Comparison of ENCODE assay signal across 16 cellular contexts in genomic region chr1:221816899-221817298, GRCh38.
DNase-seq lines count a peak whose midpoint lies in the region; ATAC-seq, FAIRE-seq and TF ChIP-seq lines count a peak whose summit lies in the region.
"Had no signal": no experiment of that assay in that cellular context is flagged by ENCODE, and none has a peak within 500 bp of the region (broad histone marks: within the 10 kb centered on the region; RNA-seq: fewer than 3 reads in every experiment).

No MANE protein-coding gene starts in this region.

- TF ChIP-seq CTCF in HFF-Myc (IDR thresholded peaks at IDR 0.05; ENCODE audit: low read depth, low read length, missing control alignments) (no peak), spleen (IDR thresholded peaks at IDR 0.05 in 8 of 11, conservative IDR thresholded peaks at IDR 0.05 in 3 of 11) (no peak), HepG2 (CRISPR knock-in tag; IDR thresholded peaks at IDR 0.05) (no peak)

- TF ChIP-seq EP300 in HepG2 (IDR thresholded peaks at IDR 0.05; ENCODE audit: low read depth in 2 of 2, low read length in 2 of 2) (no peak), HepG2 (CRISPR knock-in tag; IDR thresholded peaks at IDR 0.05; ENCODE audit: borderline replicate concordance) (no peak)

- TF ChIP-seq POLR2A in spleen (IDR thresholded peaks at IDR 0.05) (no peak), HepG2 (IDR thresholded peaks at IDR 0.05; ENCODE audit: insufficient read depth in 1 of 2, low read depth in 2 of 2, low read length in 2 of 2) (no peak)

- H3K27me3 ChIP-seq in spleen (replicated peaks in 1 of 7) (no peaks in the 10 kb centered on the region), HepG2 (ENCODE audit: control insufficient read depth in 1 of 2, insufficient read depth in 2 of 2, low read length in 2 of 2) (no peaks in the 10 kb centered on the region)
- H3K27me3 ChIP-seq: BLaER1 treated with 17β-estradiol and CSF1 and Interleukin-3, amounts not matched to agents 10 nM and 100 nM; SJCRH30 had no signal

- H3K4me2 ChIP-seq in HepG2 (ENCODE audit: low read depth, low read length), result no peak overlapping the region
- H3K4me2 ChIP-seq: BLaER1 treated with 17β-estradiol and CSF1 and Interleukin-3, amounts not matched to agents 10 nM and 100 nM had no signal

- H3K9me3 ChIP-seq in spleen, result peaks cover 0 to 6% (median 0%) of the 10 kb centered on the region in 8 donors
- H3K9me3 ChIP-seq in HepG2 (ENCODE audit: low read length), result no peaks in the 10 kb centered on the region
- H3K9me3 ChIP-seq: SJCRH30 had no signal

- intact Hi-C loops in posterior vena cava (cut with DNase I) (no loop called here), spleen (cut with DNase I; ENCODE audit: low total_unique reads) (no loop called here), HepG2 (cut with micrococcal nuclease; ENCODE audit: unreplicated experiment) (no loop called here)

- H4K20me1 ChIP-seq in HepG2 (ENCODE audit: insufficient read depth, low read length), result no peaks in the 10 kb centered on the region
- H4K20me1 ChIP-seq: BLaER1 treated with 17β-estradiol and CSF1 and Interleukin-3, amounts not matched to agents 10 nM and 100 nM had no signal

- H3K79me2 ChIP-seq in HepG2 (ENCODE audit: insufficient read depth, low read length), result no peaks in the 10 kb centered on the region

- in situ Hi-C loops in ACHN (cut with HindIII; ENCODE audit: low pct_ligation_motif_present, low pct_unique_long_range_greater_than_20kb, low sequenced_read_pairs), result no loop called here
- in situ Hi-C loops in HepG2 (cut with HindIII; ENCODE audit: extremely low pct_ligation_motif_present, low pct_unique_long_range_greater_than_20kb), result no loop called here

- H3K27ac ChIP-seq in spleen (no peak overlapping the region), HepG2 (ENCODE audit: extremely low read length, insufficient read depth, low read length) (no peak overlapping the region)
- H3K27ac ChIP-seq: BLaER1 treated with 17β-estradiol and CSF1 and Interleukin-3, amounts not matched to agents 10 nM and 100 nM; left ventricle myocardium inferior; SJCRH30 had no signal

- POLR2A ChIA-PET in HepG2 (lab: Yijun Ruan, JAX), result no interaction called here

- no peak overlapping the region for H2AFZ ChIP-seq in HepG2 (ENCODE audit: low read length)

- no peaks in the 10 kb centered on the region for H3K36me3 ChIP-seq in spleen
- H3K36me3 ChIP-seq in HepG2 (replicated peaks in 1 of 2; ENCODE audit: control insufficient read depth in 1 of 2, insufficient read depth in 2 of 2, low read length in 2 of 2), result no peaks in the 10 kb centered on the region
- H3K36me3 ChIP-seq: BLaER1 treated with 17β-estradiol and CSF1 and Interleukin-3, amounts not matched to agents 10 nM and 100 nM; left ventricle myocardium inferior; SJCRH30 had no signal

- no peak for TF ChIP-seq RAD21 in HepG2 (CRISPR knock-in tag; IDR thresholded peaks at IDR 0.05)

- ATAC-seq in HepG2, result no peak

- DNase-seq in ACHN, result peak; percentile 93
- DNase-seq in HFF-Myc (ENCODE audit: extremely low read depth, low read depth), result peak; percentile 35
- DNase-seq in amniotic epithelial cell (ENCODE audit: low read depth), result peak; percentile 97
- DNase-seq in glomerular visceral epithelial cell (ENCODE audit: extremely low spot score), result peak; percentile 86
- no peak for DNase-seq in retina
- DNase-seq in posterior vena cava (ENCODE audit: low spot score), result no peak
- DNase-seq in spleen, result no peak
- no peak for DNase-seq in HepG2 (ENCODE audit: low spot score)
- DNase-seq: activated CD4-positive, alpha-beta T cell treated with anti-CD3 and anti-CD28 coated beads for 48 hours; cerebellar nuclear complex; left ventricle myocardium inferior; NCI-H1092 treated with DMSO at 0.1 percent for 48 hours; NCI-H69; SJCRH30 had no signal

- H3K9ac ChIP-seq in HepG2 (ENCODE audit: insufficient read depth, low read depth, low read length), result no peak overlapping the region
- H3K9ac ChIP-seq: BLaER1 treated with 17β-estradiol and CSF1 and Interleukin-3, amounts not matched to agents 10 nM and 100 nM had no signal

- CTCF ChIA-PET in HepG2 (lab: Yijun Ruan, JAX; ENCODE audit: low intra/inter-chr PET ratio, low total read pairs), result no interaction called here

- BruUV-seq in HepG2 (replicated peaks; lab: Mats Ljungman, UMichigan), result no TSS peak

- H3K4me1 ChIP-seq in spleen (no peaks in the 10 kb centered on the region), HepG2 (ENCODE audit: insufficient read depth, low read length) (no peaks in the 10 kb centered on the region)
- H3K4me1 ChIP-seq: BLaER1 treated with 17β-estradiol and CSF1 and Interleukin-3, amounts not matched to agents 10 nM and 100 nM; left ventricle myocardium inferior; SJCRH30 had no signal

- WGBS in spleen, 5 donors, result 77 to 90% (median 84%) methylated on average over 3 of the region's 3 CpGs
- 5% methylated on average over 3 of the region's 3 CpGs for WGBS in HepG2 (ENCODE audit: low lambda C conversion rate)

- no peak overlapping the region for H3K4me3 ChIP-seq in HFF-Myc (replicated peaks; ENCODE audit: low read depth, low read length)
- H3K4me3 ChIP-seq in spleen, result no peak overlapping the region
- H3K4me3 ChIP-seq in HepG2 (replicated peaks in 1 of 3; ENCODE audit: insufficient read depth in 1 of 3, low read depth in 2 of 3, low read length in 3 of 3), result no peak overlapping the region
- H3K4me3 ChIP-seq: BLaER1 treated with 17β-estradiol and CSF1 and Interleukin-3, amounts not matched to agents 10 nM and 100 nM; left ventricle myocardium inferior; SJCRH30 had no signal

- no peak for FAIRE-seq in HepG2 (lab: Jason Lieb, UNC)
- FAIRE-seq: frontal cortex had no signal

TF ChIP-seq in HepG2, 621 proteins besides CTCF, POLR2A, EP300 and RAD21:
- TF ChIP-seq TBX3 (IDR thresholded peaks at IDR 0.05; ENCODE audit: borderline replicate concordance), result no peak
- TF ChIP-seq CSRNP1 (CRISPR knock-in tag; IDR thresholded peaks at IDR 0.05), result no peak
- TF ChIP-seq MLLT10 (CRISPR knock-in tag; IDR thresholded peaks at IDR 0.05), result no peak
- TF ChIP-seq ELK4 (CRISPR knock-in tag; IDR thresholded peaks at IDR 0.05; ENCODE audit: borderline replicate concordance), result no peak
- TF ChIP-seq MATR3 (CRISPR knock-in tag; IDR thresholded peaks at IDR 0.05), result no peak
- no peak for TF ChIP-seq ATF2 (CRISPR knock-in tag; IDR thresholded peaks at IDR 0.05)
- TF ChIP-seq MTF1 (CRISPR knock-in tag; IDR thresholded peaks at IDR 0.05), result no peak
- TF ChIP-seq XBP1 (CRISPR knock-in tag; IDR thresholded peaks at IDR 0.05), result no peak
- no peak for TF ChIP-seq ARNT (IDR thresholded peaks at IDR 0.05)
- no peak for TF ChIP-seq RXRB (CRISPR knock-in tag; IDR thresholded peaks at IDR 0.05; ENCODE audit: borderline replicate concordance)
- no peak for TF ChIP-seq ZNF878 (CRISPR knock-in tag; IDR thresholded peaks at IDR 0.05)
- TF ChIP-seq STAT6 (CRISPR knock-in tag; IDR thresholded peaks at IDR 0.05; ENCODE audit: borderline replicate concordance), result no peak

Comparison
In these comparisons a context has a peak if more than half of its experiments do, and no peak if none do; other contexts are left out.
1. DNase-seq: peak in ACHN (single experiment), HFF-Myc (single experiment), amniotic epithelial cell (single experiment) and glomerular visceral epithelial cell (single experiment); none in retina (single experiment), posterior vena cava (single experiment), spleen (single experiment) and HepG2 (single experiment).